Comparison of ENCODE assay signal across 27 cellular contexts in the genomic region with DNA sequence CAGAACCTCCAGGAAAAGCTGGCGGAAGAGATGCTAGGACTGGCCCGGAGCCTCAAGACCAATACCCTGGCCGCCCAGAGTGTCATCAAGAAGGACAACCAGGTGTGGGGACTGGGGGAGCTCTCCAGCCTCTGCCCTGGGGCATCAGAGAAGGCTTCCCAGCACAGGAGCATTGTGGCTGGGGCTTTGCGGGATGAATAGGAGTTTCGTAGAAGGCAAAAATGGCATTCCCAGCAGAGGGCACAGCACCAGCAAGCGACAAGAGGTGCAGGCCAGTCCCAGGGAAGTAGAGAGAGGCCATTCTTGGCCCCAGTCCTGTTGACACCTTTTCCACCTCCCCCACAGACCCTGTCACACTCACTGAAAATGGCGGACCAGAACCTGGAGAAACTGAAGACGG. TPM values are rescaled to one million over a fixed set of nuclear protein-coding genes. Genes with fewer than 3 reads are reported as not detected.
DNase-seq lines count a peak whose midpoint lies in the region; TF ChIP-seq lines count a peak whose summit lies in the region.
"Had no signal": no experiment of that assay in that cellular context is flagged by ENCODE, and none has a peak within 500 bp of the region (broad histone marks: within the 10 kb centered on the region; RNA-seq: fewer than 3 reads in every experiment).

No MANE protein-coding gene starts in this region.

- H3K27ac ChIP-seq in RWPE1 (peak overlapping the region; percentile 72), spleen (no peak overlapping the region)
- H3K27ac ChIP-seq: A549, GM23248, SJSA1 had no signal

- TF ChIP-seq CTCF in CD14-positive monocyte (IDR thresholded peaks at IDR 0.05) (no peak), RWPE1 (conservative IDR thresholded peaks at IDR 0.05; ENCODE audit: low read depth) (no peak), nephron progenitor cell (IDR thresholded peaks at IDR 0.05) (no peak), spleen (IDR thresholded peaks at IDR 0.05 in 8 of 11, conservative IDR thresholded peaks at IDR 0.05 in 3 of 11) (no peak)

- H3K4me3 Mint-ChIP-seq in CD14-positive monocyte: no peak overlapping the region
- H3K4me3 Mint-ChIP-seq in nephron progenitor cell: no peak overlapping the region
- H3K4me3 Mint-ChIP-seq: CD8-positive, alpha-beta T cell had no signal

- POLR2A ChIA-PET in RWPE1 (lab: Yijun Ruan, JAX; ENCODE audit: low non-redundant PET): no interaction called here

- H3K9me3 ChIP-seq in spleen: no peaks in the 10 kb centered on the region
- H3K9me3 ChIP-seq: A549; BLaER1 treated with 17β-estradiol and CSF1 and Interleukin-3, amounts not matched to agents 10 nM and 100 nM; HAP-1; SJSA1 had no signal

- H3K27me3 ChIP-seq in spleen (replicated peaks in 1 of 7): no peaks in the 10 kb centered on the region
- H3K27me3 ChIP-seq: BLaER1 treated with 17β-estradiol and CSF1 and Interleukin-3, amounts not matched to agents 10 nM and 100 nM; SJSA1 had no signal

- peaks cover 4 to 20% (median 17%) of the 10 kb centered on the region in 6 donors for H3K4me1 ChIP-seq in spleen

- 94 to 98% (median 98%) methylated on average over 6 to 8 of the region's 8 CpGs for WGBS in spleen, 5 donors

- intact Hi-C loops in CD14-positive monocyte (cut with micrococcal nuclease) (no loop called here), spleen (cut with DNase I; ENCODE audit: low total_unique reads) (no loop called here)

- H3K4me1 Mint-ChIP-seq in CD14-positive monocyte (peaks cover 32% of the 10 kb centered on the region), nephron progenitor cell (peaks cover 24% of the 10 kb centered on the region)

- peaks cover 0 to 2% (median 0%) of the 10 kb centered on the region in 3 donors for H3K27me3 Mint-ChIP-seq in CD14-positive monocyte (ENCODE audit: low read depth in 3 of 3)
- peaks cover 6% of the 10 kb centered on the region for H3K27me3 Mint-ChIP-seq in nephron progenitor cell (ENCODE audit: low read depth, poor library complexity)

- H3K27ac Mint-ChIP-seq in CD14-positive monocyte (peak overlapping the region in 4 of 7 donors; percentile 4 to 78 (median 29)), nephron progenitor cell (peak overlapping the region; percentile 89)
- H3K27ac Mint-ChIP-seq: CD8-positive, alpha-beta T cell had no signal

- H3K36me3 Mint-ChIP-seq in CD14-positive monocyte (peaks cover 18 to 33% of the 10 kb centered on the region in 2 donors), nephron progenitor cell (ENCODE audit: low read depth) (peaks cover 36% of the 10 kb centered on the region)

- H3K36me3 ChIP-seq in spleen: peaks cover 0 to 43% (median 25%) of the 10 kb centered on the region in 6 donors

- H3K4me3 ChIP-seq in spleen: no peak overlapping the region
- H3K4me3 ChIP-seq: A549; BLaER1 treated with 17β-estradiol and CSF1 and Interleukin-3, amounts not matched to agents 10 nM and 100 nM; GM23248; HAP-1; SJSA1 had no signal

- TF ChIP-seq POLR2A in spleen (IDR thresholded peaks at IDR 0.05): no peak

- H3K9me3 Mint-ChIP-seq in CD14-positive monocyte: no peaks in the 10 kb centered on the region
- H3K9me3 Mint-ChIP-seq in nephron progenitor cell: no peaks in the 10 kb centered on the region
- H3K9me3 Mint-ChIP-seq: CD8-positive, alpha-beta T cell had no signal

- DNase-seq in CD14-positive monocyte (ENCODE audit: low spot score): no peak
- peak; percentile 51 for DNase-seq in ELF-1 (ENCODE audit: low read depth, low spot score)
- no peak for DNase-seq in RWPE1 (ENCODE audit: low spot score)
- no peak for DNase-seq in nephron progenitor cell
- DNase-seq in spleen: no peak
- no peak for DNase-seq in middle frontal gyrus (ENCODE audit: extremely low spot score, low spot score)
- DNase-seq in NCI-H510A treated with DMSO at 0.1 percent for 48 hours (lab: John Stamatoyannopoulos, UW): no peak
- DNase-seq: AML-193; CD8-positive, alpha-beta T cell; DMS 273 treated with DMSO at 0.1 percent for 48 hours; DMS79; EL; GM23248; Kasumi-1; NCI-H1105 treated with DMSO at 0.1 percent for 48 hours; NCI-H2029; NCI-H446; NCI-H526; NCI-H82; NK-92 treated with Interleukin-12 subunit alpha and Interleukin-12 subunit beta, amount 100 ng/mL, for 24 hours; PC-3; T-helper 1 cell had no signal

- CTCF ChIA-PET in RWPE1 (lab: Yijun Ruan, JAX): interaction anchor here (0.6 kb wide), 1 partner anchor 65 kb away, joined by 3 read pairs; no protein-coding TSS in a partner anchor

RNA-seq across cellular contexts. Expression of a gene that starts 4.1 kb away (rescaled TPM):
- polyA plus RNA-seq in CD14-positive monocyte (10 to 100 TPM; 26.5 to 29.7 TPM), spleen (10 to 100 TPM; 65.1 to 74.4 (median 65.4) TPM)
- 10 to 100 TPM; 17.2 to 30.4 (median 25.9) TPM for total RNA-seq in spleen

RNA-seq across cellular contexts. Expression of a gene that starts 6.7 kb away (rescaled TPM):
- polyA plus RNA-seq in CD14-positive monocyte (10 to 100 TPM; 57.6 to 59.9 TPM), spleen (10 to 100 TPM; 20.4 to 31.8 (median 24.3) TPM)
- total RNA-seq in spleen: 10 to 100 TPM in 6 of 7 donors, 1 to 10 TPM in 1; 7.7 to 28.6 (median 25.4) TPM

RNA-seq across cellular contexts. Expression of a gene that starts 26.4 kb away (rescaled TPM):
- 1 to 10 TPM in 1 of 2 donors, under 1 TPM in 1; 0.87 to 1.7 TPM for polyA plus RNA-seq in CD14-positive monocyte
- 10 to 100 TPM; 11.6 to 15.0 (median 14.5) TPM for total RNA-seq in spleen
- 10 to 100 TPM in 1 of 3 donors, 1 to 10 TPM in 2; 6.6 to 11.9 (median 7.8) TPM for polyA plus RNA-seq in spleen

RNA-seq across cellular contexts. Expression of a gene that starts 45.3 kb away (rescaled TPM):
- polyA plus RNA-seq in CD14-positive monocyte: not detected
- total RNA-seq in spleen: 10 to 100 TPM in 2 of 7 donors, 1 to 10 TPM in 5; 4.4 to 16.6 (median 7.6) TPM
- polyA plus RNA-seq in spleen: 10 to 100 TPM in 2 of 3 donors, 1 to 10 TPM in 1; 3.1 to 16.6 (median 12.4) TPM
- total RNA-seq: CD8-positive, alpha-beta T cell; GM23248; M059J; PC-3; SJSA1 had no signal
- polyA plus RNA-seq: GM23248 had no signal

RNA-seq across cellular contexts. Expression of a gene that starts 48.0 kb away (rescaled TPM):
- polyA plus RNA-seq in CD14-positive monocyte (100 to 1,000 TPM in 1 of 2 donors, 10 to 100 TPM in 1; 90.3 to 106 TPM), spleen (100 to 1,000 TPM in 2 of 3 donors, 10 to 100 TPM in 1; 74.8 to 133 (median 114) TPM)
- total RNA-seq in spleen: 10 to 100 TPM; 61.7 to 84.3 (median 71.3) TPM
